In genomic region chr9:131178382-131178781, GRCh38 we compare ENCODE assay signal across 8 cellular contexts. TPM values are rescaled to one million over a fixed set of nuclear protein-coding genes. Genes with fewer than 3 reads are reported as not detected.
DNase-seq lines count a peak whose midpoint lies in the region; ATAC-seq and TF ChIP-seq lines count a peak whose summit lies in the region.

No MANE protein-coding gene starts in this region.

- no peaks in the 10 kb centered on the region for H3K9me3 Mint-ChIP-seq in activated CD4-positive, alpha-beta memory T cell treated with anti-CD3 and anti-CD28 coated beads for 36 hours

- H3K27me3 ChIP-seq in GM06990 (replicated peaks; ENCODE audit: control insufficient read depth, insufficient read depth, low read length): no peaks in the 10 kb centered on the region
- H3K27me3 ChIP-seq in dorsolateral prefrontal cortex: no peaks in the 10 kb centered on the region

- H3K4me3 ChIP-seq in GM06990 (replicated peaks; ENCODE audit: low read depth, low read length) (no peak overlapping the region), dorsolateral prefrontal cortex (no peak overlapping the region)

- DNase-seq in GM06990 (ENCODE audit: extremely low read depth, insufficient read length): peak; percentile 39
- peak; percentile 32 to 80 for DNase-seq in NCI-H524 (lab: John Stamatoyannopoulos, UW)
- DNase-seq in activated CD4-positive, alpha-beta memory T cell treated with anti-CD3 and anti-CD28 coated beads for 36 hours: peak; percentile 84
- peak; percentile 47 to 78 (median 68) for DNase-seq in dorsolateral prefrontal cortex
- DNase-seq in lung microvascular endothelial cell (ENCODE audit: low read depth in 2 of 2): peak; percentile 73 to 85
- DNase-seq in stimulated activated CD8-positive, alpha-beta memory T cell treated with anti-CD3 and anti-CD28 coated beads, Interleukin-15, amount 100 ng/mL, for 1 hour (ENCODE audit: low read depth): peak; percentile 61

- H3K4me3 Mint-ChIP-seq in activated CD4-positive, alpha-beta memory T cell treated with anti-CD3 and anti-CD28 coated beads for 36 hours: no peak overlapping the region

- H3K27ac Mint-ChIP-seq in activated CD4-positive, alpha-beta memory T cell treated with anti-CD3 and anti-CD28 coated beads for 36 hours: no peak overlapping the region

- POLR2A ChIA-PET in activated CD4-positive, alpha-beta memory T cell treated with anti-CD3 and anti-CD28 coated beads for 36 hours (lab: Charles Lee): no interaction called here

- intact Hi-C loops in activated CD4-positive, alpha-beta memory T cell treated with anti-CD3 and anti-CD28 coated beads for 36 hours (cut with micrococcal nuclease): loop anchor here (1.0 to 5.0 kb wide), 3 partner anchors 74 to 158 kb away; no protein-coding TSS in a partner anchor
- intact Hi-C loops in dorsolateral prefrontal cortex (cut with DNase I): loop anchor here (1.0 to 5.0 kb wide), 2 partner anchors 121 to 158 kb away; no protein-coding TSS in a partner anchor

- H3K36me3 Mint-ChIP-seq in activated CD4-positive, alpha-beta memory T cell treated with anti-CD3 and anti-CD28 coated beads for 36 hours: peaks cover 47% of the 10 kb centered on the region

- H3K27ac ChIP-seq in dorsolateral prefrontal cortex: no peak overlapping the region

- CTCF ChIA-PET in activated CD4-positive, alpha-beta memory T cell treated with anti-CD3 and anti-CD28 coated beads for 36 hours (lab: Charles Lee): interaction anchor here (0.6 to 8.0 kb wide), 20 partner anchors 9 to 342 kb away, joined by 3 to 198 read pairs (median 4); no protein-coding TSS in a partner anchor

- peak; percentile 54 for ATAC-seq in HG02588 (IDR thresholded peaks at IDR 0.05; ENCODE audit: unreplicated experiment)
- ATAC-seq in GM19328 (IDR thresholded peaks at IDR 0.05; ENCODE audit: unreplicated experiment): no peak

- H3K36me3 ChIP-seq in GM06990 (ENCODE audit: control insufficient read depth, insufficient read depth, low read length): peaks cover 26% of the 10 kb centered on the region

- TF ChIP-seq CTCF in GM06990 (IDR thresholded peaks at IDR 0.05; ENCODE audit: insufficient read depth, low read length, poor library complexity, severe bottlenecking): peak; percentile 96
- TF ChIP-seq CTCF in dorsolateral prefrontal cortex (IDR thresholded peaks at IDR 0.05 in 54 of 56, conservative IDR thresholded peaks at IDR 0.05 in 2 of 56; ENCODE audit: low read depth in 1 of 56, partially characterized antibody in 56 of 56): peak; percentile 67 to 99 (median 94)

- no peaks in the 10 kb centered on the region for H3K27me3 Mint-ChIP-seq in activated CD4-positive, alpha-beta memory T cell treated with anti-CD3 and anti-CD28 coated beads for 36 hours

- peaks cover 5% of the 10 kb centered on the region for H3K4me1 Mint-ChIP-seq in activated CD4-positive, alpha-beta memory T cell treated with anti-CD3 and anti-CD28 coated beads for 36 hours (ENCODE audit: low read depth)

RNA-seq across cellular contexts. Expression of gene NUP214, which starts 53.0 kb away (rescaled TPM):
- 10 to 100 TPM; 45.5 to 49.9 TPM for total RNA-seq in activated CD4-positive, alpha-beta memory T cell treated with anti-CD3 and anti-CD28 coated beads for 36 hours
- 10 to 100 TPM; 37.9 to 85.0 (median 52.8) TPM for total RNA-seq in dorsolateral prefrontal cortex
- total RNA-seq in lung microvascular endothelial cell: 6.5 and 7.5 TPM in 2 replicates
